In the genomic region with DNA sequence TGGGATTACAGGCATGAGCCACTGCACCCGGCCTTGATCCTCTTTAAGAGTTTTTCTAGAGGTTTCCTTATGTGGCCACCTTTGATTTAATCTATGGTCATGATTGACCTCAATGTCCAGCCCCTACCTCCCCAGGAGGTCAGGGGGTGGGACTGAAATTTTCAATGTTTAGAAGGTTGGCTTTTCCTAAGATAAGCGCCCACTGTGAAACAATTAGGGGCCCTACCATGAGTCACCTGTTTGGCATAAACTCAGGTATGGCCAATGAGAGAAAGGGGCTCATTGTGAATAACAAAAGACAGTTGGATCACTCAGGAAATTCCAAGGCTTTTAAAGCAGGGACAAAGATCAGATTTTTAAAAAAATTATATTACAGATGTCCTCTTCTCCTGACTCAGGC, we compare ENCODE assay signal across 32 cellular contexts.
"Had no signal": no experiment of that assay in that cellular context is flagged by ENCODE, and none has a peak within 500 bp of the region (broad histone marks: within the 10 kb centered on the region; RNA-seq: fewer than 3 reads in every experiment).

No MANE protein-coding gene starts in this region.

- H3K36me3 ChIP-seq: ascending aorta, brain microvascular endothelial cell, esophagus muscularis mucosa, gastrocnemius medialis, heart left ventricle, WERI-Rb-1 had no signal

- H3K9me3 Mint-ChIP-seq: activated CD4-positive, alpha-beta memory T cell treated with anti-CD3 and anti-CD28 coated beads for 36 hours; activated T-cell treated with anti-CD3 and anti-CD28 coated beads, Interleukin-2, amount 50 U/mL, for 72 hours; central memory CD8-positive, alpha-beta T cell had no signal

- H3K27me3 ChIP-seq: ascending aorta, brain microvascular endothelial cell, dorsolateral prefrontal cortex, esophagus muscularis mucosa, foreskin keratinocyte, gastrocnemius medialis, heart left ventricle had no signal

- H3K4me1 ChIP-seq: ascending aorta, esophagus muscularis mucosa, gastrocnemius medialis, heart left ventricle had no signal

- ATAC-seq: activated CD4-positive, alpha-beta T cell treated with anti-CD3 and anti-CD28 coated beads for 36 hours; activated naive CD4-positive, alpha-beta T cell treated with anti-CD3 and anti-CD28 coated beads, Interleukin-2, amount 50 U/mL, for 72 hours; activated T-cell treated with anti-CD3 and anti-CD28 coated beads, Interleukin-2, amount 50 U/mL, for 72 hours; foreskin keratinocyte; gastrocnemius medialis; heart left ventricle; T-helper 17 cell had no signal

- H3K4me3 Mint-ChIP-seq: activated CD4-positive, alpha-beta memory T cell treated with anti-CD3 and anti-CD28 coated beads for 36 hours; activated CD4-positive, alpha-beta T cell treated with anti-CD3 and anti-CD28 coated beads for 36 hours; activated CD4-positive, alpha-beta T cell treated with anti-CD3 and anti-CD28 coated beads, Interleukin-2, amount 10 ng/mL, durations not matched to agents 24 days and 14 days; activated naive CD4-positive, alpha-beta T cell treated with anti-CD3 and anti-CD28 coated beads, Interleukin-2, amount 10 ng/mL, durations not matched to agents 7 days and 5 days; activated naive CD8-positive, alpha-beta T cell treated with anti-CD3 and anti-CD28 coated beads, Interleukin-2, amount 10 ng/mL, durations not matched to agents 7 days and 5 days; activated T-cell treated with anti-CD3 and anti-CD28 coated beads, Interleukin-2, amount 50 U/mL, for 24 hours; activated T-cell treated with anti-CD3 and anti-CD28 coated beads, Interleukin-2, amount 50 U/mL, for 72 hours; central memory CD8-positive, alpha-beta T cell; dendritic cell treated with granulocyte-macrophage colony-stimulating factor and Interleukin-4, amounts not matched to agents 40 ng/mL and 50 ng/mL, for 4 days; T-helper 17 cell; T-helper 2 cell treated with Interferon-gamma antibody and Interleukin-4, amounts not matched to agents 5 μg/mL and 100 μg/mL, for 36 hours had no signal

- H3K4me3 ChIP-seq: ascending aorta, coronary artery, dorsolateral prefrontal cortex, esophagus muscularis mucosa, gastrocnemius medialis, heart left ventricle had no signal

- H3K36me3 Mint-ChIP-seq: activated CD4-positive, alpha-beta memory T cell treated with anti-CD3 and anti-CD28 coated beads for 36 hours; activated naive CD4-positive, alpha-beta T cell treated with anti-CD3 and anti-CD28 coated beads, Interleukin-2, amount 10 ng/mL, durations not matched to agents 7 days and 5 days had no signal

- H3K9me3 ChIP-seq: ascending aorta, esophagus muscularis mucosa, gastrocnemius medialis, heart left ventricle had no signal

- DNase-seq: activated CD4-positive, alpha-beta memory T cell treated with anti-CD3 and anti-CD28 coated beads for 36 hours; activated CD4-positive, alpha-beta T cell treated with anti-CD3 and anti-CD28 coated beads for 36 hours; activated CD4-positive, alpha-beta T cell treated with anti-CD3 and anti-CD28 coated beads, Interleukin-2, amount 10 ng/mL, durations not matched to agents 24 days and 14 days; activated CD4-positive, CD25-positive, alpha-beta regulatory T cell; activated CD4-positive, CD25-positive, alpha-beta regulatory T cell treated with anti-CD3 and anti-CD28 coated beads, Interleukin-2, amount 50 U/mL, for 72 hours; activated CD8-positive, alpha-beta memory T cell treated with anti-CD3 and anti-CD28 coated beads, Interleukin-2, amount 50 U/mL, for 48 hours; activated gamma-delta T cell; activated naive CD4-positive, alpha-beta T cell; activated naive CD4-positive, alpha-beta T cell treated with anti-CD3 and anti-CD28 coated beads, Interleukin-2, amount 10 ng/mL, durations not matched to agents 7 days and 5 days; activated naive CD8-positive, alpha-beta T cell treated with anti-CD3 and anti-CD28 coated beads, Interleukin-2, amount 10 ng/mL, durations not matched to agents 7 days and 5 days; activated T-cell treated with anti-CD3 and anti-CD28 coated beads for 4 hours; activated T-cell treated with anti-CD3 and anti-CD28 coated beads, Interleukin-2, amount 50 U/mL, for 24 hours; activated T-cell treated with anti-CD3 and anti-CD28 coated beads, Interleukin-2, amount 50 U/mL, for 72 hours; brain microvascular endothelial cell; dorsolateral prefrontal cortex; effector memory CD4-positive, alpha-beta T cell; erythroblast; gastrocnemius medialis; glutamatergic neuron; heart left ventricle; T-helper 17 cell; T1000; WERI-Rb-1 had no signal

- H3K27me3 Mint-ChIP-seq: activated CD4-positive, alpha-beta memory T cell treated with anti-CD3 and anti-CD28 coated beads for 36 hours; activated CD4-positive, alpha-beta T cell treated with anti-CD3 and anti-CD28 coated beads for 36 hours; activated CD4-positive, alpha-beta T cell treated with anti-CD3 and anti-CD28 coated beads, Interleukin-2, amount 10 ng/mL, durations not matched to agents 24 days and 14 days; activated naive CD4-positive, alpha-beta T cell treated with anti-CD3 and anti-CD28 coated beads, Interleukin-2, amount 10 ng/mL, durations not matched to agents 7 days and 5 days; activated naive CD8-positive, alpha-beta T cell treated with anti-CD3 and anti-CD28 coated beads, Interleukin-2, amount 10 ng/mL, durations not matched to agents 7 days and 5 days; activated T-cell treated with anti-CD3 and anti-CD28 coated beads, Interleukin-2, amount 50 U/mL, for 24 hours; central memory CD8-positive, alpha-beta T cell; dendritic cell treated with granulocyte-macrophage colony-stimulating factor and Interleukin-4, amounts not matched to agents 40 ng/mL and 50 ng/mL, for 4 days; T-helper 17 cell had no signal

- FAIRE-seq: bronchial epithelial cell had no signal

- H3K4me1 Mint-ChIP-seq: activated CD4-positive, alpha-beta T cell treated with anti-CD3 and anti-CD28 coated beads for 36 hours; activated CD4-positive, alpha-beta T cell treated with anti-CD3 and anti-CD28 coated beads, Interleukin-2, amount 10 ng/mL, durations not matched to agents 24 days and 14 days; activated naive CD4-positive, alpha-beta T cell treated with anti-CD3 and anti-CD28 coated beads, Interleukin-2, amount 10 ng/mL, durations not matched to agents 7 days and 5 days; activated naive CD8-positive, alpha-beta T cell treated with anti-CD3 and anti-CD28 coated beads, Interleukin-2, amount 10 ng/mL, durations not matched to agents 7 days and 5 days; T-helper 17 cell had no signal

- H3K27ac ChIP-seq: ascending aorta, brain microvascular endothelial cell, coronary artery, dorsolateral prefrontal cortex, esophagus muscularis mucosa, foreskin keratinocyte, gastrocnemius medialis, heart left ventricle, WERI-Rb-1 had no signal

- H3K27ac Mint-ChIP-seq: activated CD4-positive, alpha-beta memory T cell treated with anti-CD3 and anti-CD28 coated beads for 36 hours; activated CD4-positive, alpha-beta T cell treated with anti-CD3 and anti-CD28 coated beads for 36 hours; activated CD4-positive, alpha-beta T cell treated with anti-CD3 and anti-CD28 coated beads, Interleukin-2, amount 10 ng/mL, durations not matched to agents 24 days and 14 days; activated naive CD4-positive, alpha-beta T cell treated with anti-CD3 and anti-CD28 coated beads, Interleukin-2, amount 10 ng/mL, durations not matched to agents 7 days and 5 days; activated naive CD8-positive, alpha-beta T cell treated with anti-CD3 and anti-CD28 coated beads, Interleukin-2, amount 10 ng/mL, durations not matched to agents 7 days and 5 days; activated T-cell treated with anti-CD3 and anti-CD28 coated beads, Interleukin-2, amount 50 U/mL, for 24 hours; activated T-cell treated with anti-CD3 and anti-CD28 coated beads, Interleukin-2, amount 50 U/mL, for 72 hours; dendritic cell treated with granulocyte-macrophage colony-stimulating factor and Interleukin-4, amounts not matched to agents 40 ng/mL and 50 ng/mL, for 4 days; T-helper 17 cell; T-helper 2 cell treated with Interferon-gamma antibody and Interleukin-4, amounts not matched to agents 5 μg/mL and 100 μg/mL, for 36 hours had no signal
